In genomic region chr10:101920497-101920896, GRCh38 we compare ENCODE assay signal across 17 cellular contexts.
"Had no signal": no experiment of that assay in that cellular context is flagged by ENCODE, and none has a peak within 500 bp of the region (broad histone marks: within the 10 kb centered on the region; RNA-seq: fewer than 3 reads in every experiment).

No MANE protein-coding gene starts in this region.

- DNase-seq: activated CD4-positive, alpha-beta T cell treated with anti-CD3 and anti-CD28 coated beads for 1 hour; activated naive CD4-positive, alpha-beta T cell treated with Interleukin-2 at 50 U/mL for 16 hours; activated naive CD8-positive, alpha-beta T cell treated with anti-CD3 and anti-CD28 coated beads, Interleukin-2, amount 10 ng/mL, durations not matched to agents 7 days and 5 days; body of pancreas; dermis blood vessel endothelial cell; effector memory CD4-positive, alpha-beta T cell; esophagus squamous epithelium; immature natural killer cell; kidney glomerular epithelial cell; left ventricle myocardium inferior; mammary epithelial cell; midbrain; stimulated activated naive CD8-positive, alpha-beta T cell treated with anti-CD3 and anti-CD28 coated beads, Interleukin-15, Interleukin-2, amounts not matched to agents 100 U/mL and 50 U/mL, for 24 hours; substantia nigra; uterus; WERI-Rb-1 had no signal

- H3K4me3 Mint-ChIP-seq: activated naive CD8-positive, alpha-beta T cell treated with anti-CD3 and anti-CD28 coated beads, Interleukin-2, amount 10 ng/mL, durations not matched to agents 7 days and 5 days; immature natural killer cell; nephron had no signal

- H3K27ac Mint-ChIP-seq: activated naive CD8-positive, alpha-beta T cell treated with anti-CD3 and anti-CD28 coated beads, Interleukin-2, amount 10 ng/mL, durations not matched to agents 7 days and 5 days; immature natural killer cell; nephron had no signal

- ATAC-seq: body of pancreas; stimulated activated naive CD8-positive, alpha-beta T cell treated with anti-CD3 and anti-CD28 coated beads, Interleukin-15, Interleukin-2, amounts not matched to agents 100 U/mL and 50 U/mL, for 24 hours had no signal

- H3K27me3 Mint-ChIP-seq: activated naive CD8-positive, alpha-beta T cell treated with anti-CD3 and anti-CD28 coated beads, Interleukin-2, amount 10 ng/mL, durations not matched to agents 7 days and 5 days had no signal

- H3K9me3 Mint-ChIP-seq: activated naive CD8-positive, alpha-beta T cell treated with anti-CD3 and anti-CD28 coated beads, Interleukin-2, amount 10 ng/mL, durations not matched to agents 7 days and 5 days; immature natural killer cell; nephron had no signal
